Comparison of ENCODE assay signal across 26 cellular contexts in genomic region chr4:121239951-121240350, GRCh38.
"Had no signal": no experiment of that assay in that cellular context is flagged by ENCODE, and none has a peak within 500 bp of the region (broad histone marks: within the 10 kb centered on the region; RNA-seq: fewer than 3 reads in every experiment).

No MANE protein-coding gene starts in this region.

- ATAC-seq: heart right ventricle; left ventricle myocardium superior; natural killer cell; right lobe of liver; stimulated activated naive CD8-positive, alpha-beta T cell treated with anti-CD3 and anti-CD28 coated beads, Interleukin-15, amount 100 ng/mL, for 72 hours; upper lobe of right lung had no signal

- H3K9me3 Mint-ChIP-seq: immature natural killer cell, memory B cell, natural killer cell had no signal

- DNase-seq: dermis blood vessel endothelial cell; effector memory CD4-positive, alpha-beta T cell; foreskin melanocyte; glutamatergic neuron; heart right ventricle; hypothalamus; immature natural killer cell; left ventricle myocardium superior; natural killer cell; right lobe of liver; small intestine; stimulated activated CD4-positive, alpha-beta T cell treated with anti-CD3 and anti-CD28 coated beads, Interleukin-15, amount 100 ng/mL, for 24 hours; stimulated activated CD4-positive, alpha-beta T cell treated with anti-CD3 and anti-CD28 coated beads, Interleukin-2, amount 100 ng/mL, for 48 hours; stimulated activated naive CD4-positive, alpha-beta T cell; stimulated activated naive CD8-positive, alpha-beta T cell treated with anti-CD3 and anti-CD28 coated beads, Interleukin-15, amount 100 ng/mL, for 72 hours; transverse colon; upper lobe of right lung; uterus had no signal

- H3K27ac ChIP-seq: coronary artery, esophagus muscularis mucosa, heart right ventricle, neutrophil, parathyroid adenoma, right lobe of liver, suprapubic skin, transverse colon, upper lobe of right lung, uterus had no signal

- H3K4me1 Mint-ChIP-seq: immature natural killer cell, memory B cell, natural killer cell had no signal

- H3K9ac ChIP-seq: parathyroid adenoma had no signal

- H3K4me1 ChIP-seq: esophagus muscularis mucosa, heart right ventricle, parathyroid adenoma, right lobe of liver, suprapubic skin, uterus had no signal

- H3K36me3 ChIP-seq: esophagus muscularis mucosa, heart right ventricle, neutrophil, right lobe of liver, suprapubic skin, transverse colon, upper lobe of right lung, uterus had no signal

- H3K9me3 ChIP-seq: esophagus muscularis mucosa, heart right ventricle, neutrophil, right lobe of liver, suprapubic skin, transverse colon, upper lobe of right lung, uterus had no signal

- H3K27ac Mint-ChIP-seq: immature natural killer cell, memory B cell, natural killer cell, progenitor cell of endocrine pancreas had no signal

- H3K36me3 Mint-ChIP-seq: memory B cell, natural killer cell had no signal

- H3K4me3 Mint-ChIP-seq: immature natural killer cell; memory B cell; natural killer cell; stimulated activated naive CD8-positive, alpha-beta T cell treated with anti-CD3 and anti-CD28 coated beads, Interleukin-15, amount 100 ng/mL, for 72 hours had no signal

- H3K27me3 ChIP-seq: esophagus muscularis mucosa, heart right ventricle, neutrophil, right lobe of liver, suprapubic skin, transverse colon, upper lobe of right lung, uterus had no signal

- H3K79me2 ChIP-seq: parathyroid adenoma had no signal

- H2AFZ ChIP-seq: parathyroid adenoma had no signal

- H3K4me3 ChIP-seq: coronary artery, esophagus muscularis mucosa, heart right ventricle, lung, right lobe of liver, suprapubic skin, transverse colon, upper lobe of right lung, uterus had no signal
